Comparison of ENCODE assay signal across 8 cellular contexts in genomic region chr11:45285931-45286632, GRCh38. TPM values are rescaled to one million over a fixed set of nuclear protein-coding genes. Genes with fewer than 3 reads are reported as not detected.
DNase-seq lines count a peak whose midpoint lies in the region; ATAC-seq and TF ChIP-seq lines count a peak whose summit lies in the region.

TSS of gene SYT13 (minus strand) at chr11:45286341. CDS start at chr11:45286207, 134 bp downstream.

- H3K4me3 ChIP-seq in left lung (no peak within 1 kb of the TSS), aorta (ENCODE audit: low read length in 2 of 2) (no peak within 1 kb of the TSS)

- no peak within 1 kb of the TSS for H3K27ac ChIP-seq in left lung
- no peak within 1 kb of the TSS for H3K27ac ChIP-seq in aorta (ENCODE audit: low read depth in 1 of 2, low read length in 2 of 2)

- no peak for ATAC-seq in activated naive CD8-positive, alpha-beta T cell treated with anti-CD3 and anti-CD28 coated beads, Interleukin-2, amount 50 U/mL, for 24 hours
- ATAC-seq in left lung (peak; percentile 88), aorta (ENCODE audit: low FRiP score) (peak; percentile 10), GM21390 (IDR thresholded peaks at IDR 0.05; ENCODE audit: unreplicated experiment) (no peak)

- H3K27me3 ChIP-seq in left lung (peaks cover 26 to 86% of the 10 kb centered on the region in 2 donors), aorta (ENCODE audit: control insufficient read depth in 1 of 2, insufficient read depth in 2 of 2, low read length in 1 of 2) (peaks cover 0 to 2% of the 10 kb centered on the region in 2 donors)

- no peak within 1 kb of the TSS for H3K4me3 Mint-ChIP-seq in activated naive CD8-positive, alpha-beta T cell treated with anti-CD3 and anti-CD28 coated beads for 36 hours
- H3K4me3 Mint-ChIP-seq in activated naive CD8-positive, alpha-beta T cell treated with anti-CD3 and anti-CD28 coated beads, Interleukin-2, amount 50 U/mL, for 24 hours = no peak within 1 kb of the TSS

- peak; percentile 4 for DNase-seq in activated naive CD8-positive, alpha-beta T cell treated with anti-CD3 and anti-CD28 coated beads for 36 hours
- DNase-seq in activated naive CD8-positive, alpha-beta T cell treated with anti-CD3 and anti-CD28 coated beads, Interleukin-2, amount 50 U/mL, for 24 hours = no peak
- peak; percentile 82 for DNase-seq in cerebellar cortex (ENCODE audit: low spot score)
- DNase-seq in left lung = peak in 1 of 2 donors; percentile 77
- peak; percentile 47 to 79 for DNase-seq in aorta
- DNase-seq in activated effector memory CD4-positive, alpha-beta T cell treated with Interleukin-2 at 50 U/mL for 16 hours = no peak
- DNase-seq in OCI-M2 (lab: John Stamatoyannopoulos, UW; ENCODE audit: unreplicated experiment) = no peak

- no peaks in the 10 kb centered on the region for H3K9me3 Mint-ChIP-seq in activated naive CD8-positive, alpha-beta T cell treated with anti-CD3 and anti-CD28 coated beads for 36 hours
- no peaks in the 10 kb centered on the region for H3K9me3 Mint-ChIP-seq in activated naive CD8-positive, alpha-beta T cell treated with anti-CD3 and anti-CD28 coated beads, Interleukin-2, amount 50 U/mL, for 24 hours

- no peaks in the 10 kb centered on the region for H3K36me3 Mint-ChIP-seq in activated naive CD8-positive, alpha-beta T cell treated with anti-CD3 and anti-CD28 coated beads for 36 hours
- no peaks in the 10 kb centered on the region for H3K36me3 Mint-ChIP-seq in activated naive CD8-positive, alpha-beta T cell treated with anti-CD3 and anti-CD28 coated beads, Interleukin-2, amount 50 U/mL, for 24 hours (ENCODE audit: low read depth)

- H3K36me3 ChIP-seq in left lung = no peaks in the 10 kb centered on the region
- no peaks in the 10 kb centered on the region for H3K36me3 ChIP-seq in aorta (ENCODE audit: control insufficient read depth in 1 of 2, insufficient read depth in 2 of 2, low read length in 1 of 2)

- H3K4me1 ChIP-seq in left lung = no peaks in the 10 kb centered on the region
- no peaks in the 10 kb centered on the region for H3K4me1 ChIP-seq in aorta (ENCODE audit: control insufficient read depth in 1 of 2, insufficient read depth in 2 of 2, low read length in 2 of 2)

- TF ChIP-seq CTCF in left lung (IDR thresholded peaks at IDR 0.05) = no peak

- intact Hi-C loops in left lung (cut with DNase I) (no loop called here), aorta (cut with DNase I) (no loop called here)

- H3K27ac Mint-ChIP-seq in activated naive CD8-positive, alpha-beta T cell treated with anti-CD3 and anti-CD28 coated beads for 36 hours = no peak within 1 kb of the TSS
- no peak within 1 kb of the TSS for H3K27ac Mint-ChIP-seq in activated naive CD8-positive, alpha-beta T cell treated with anti-CD3 and anti-CD28 coated beads, Interleukin-2, amount 50 U/mL, for 24 hours

- peaks cover 68% of the 10 kb centered on the region for H3K27me3 Mint-ChIP-seq in activated naive CD8-positive, alpha-beta T cell treated with anti-CD3 and anti-CD28 coated beads for 36 hours
- H3K27me3 Mint-ChIP-seq in activated naive CD8-positive, alpha-beta T cell treated with anti-CD3 and anti-CD28 coated beads, Interleukin-2, amount 50 U/mL, for 24 hours = peaks cover 72% of the 10 kb centered on the region

- H3K9me3 ChIP-seq in left lung (peaks cover 0 to 5% of the 10 kb centered on the region in 2 donors), aorta (ENCODE audit: control insufficient read depth, low read length) (peaks cover 5% of the 10 kb centered on the region)

- WGBS in aorta, 2 donors = 3% methylated on average over 44 to 50 of the region's 50 CpGs

- no peaks in the 10 kb centered on the region for H3K4me1 Mint-ChIP-seq in activated naive CD8-positive, alpha-beta T cell treated with anti-CD3 and anti-CD28 coated beads for 36 hours
- no peaks in the 10 kb centered on the region for H3K4me1 Mint-ChIP-seq in activated naive CD8-positive, alpha-beta T cell treated with anti-CD3 and anti-CD28 coated beads, Interleukin-2, amount 50 U/mL, for 24 hours

RNA-seq across cellular contexts. Expression of gene SYT13, which starts in this region (rescaled TPM):
- not detected for total RNA-seq in activated naive CD8-positive, alpha-beta T cell treated with anti-CD3 and anti-CD28 coated beads for 36 hours
- under 1 TPM; 0.21 to 0.32 TPM for total RNA-seq in left lung
- total RNA-seq in aorta = under 1 TPM in 1 of 2 donors, not detected in 1; 0.36 TPM
- 1 to 10 TPM in 1 of 2 donors, under 1 TPM in 1; 0.08 to 2.0 TPM for polyA plus RNA-seq in aorta

Comparison
In these comparisons a context has a peak if more than half of its experiments do, and no peak if none do; other contexts are left out.
1. Peak in DNase-seq in activated naive CD8-positive, alpha-beta T cell treated with anti-CD3 and anti-CD28 coated beads for 36 hours; RNA of the gene not detected or under 1 TPM.
2. Peak in ATAC-seq in left lung; RNA of the gene not detected or under 1 TPM.
3. DNase-seq: peak in cerebellar cortex (single experiment) and aorta (2 of 2); none in activated naive CD8-positive, alpha-beta T cell treated with anti-CD3 and anti-CD28 coated beads, Interleukin-2, amount 50 U/mL, for 24 hours (single experiment), activated effector memory CD4-positive, alpha-beta T cell treated with Interleukin-2 at 50 U/mL for 16 hours (single experiment) and OCI-M2 (single experiment).